22 cellular contexts compared by ENCODE assay signal in the genomic region with DNA sequence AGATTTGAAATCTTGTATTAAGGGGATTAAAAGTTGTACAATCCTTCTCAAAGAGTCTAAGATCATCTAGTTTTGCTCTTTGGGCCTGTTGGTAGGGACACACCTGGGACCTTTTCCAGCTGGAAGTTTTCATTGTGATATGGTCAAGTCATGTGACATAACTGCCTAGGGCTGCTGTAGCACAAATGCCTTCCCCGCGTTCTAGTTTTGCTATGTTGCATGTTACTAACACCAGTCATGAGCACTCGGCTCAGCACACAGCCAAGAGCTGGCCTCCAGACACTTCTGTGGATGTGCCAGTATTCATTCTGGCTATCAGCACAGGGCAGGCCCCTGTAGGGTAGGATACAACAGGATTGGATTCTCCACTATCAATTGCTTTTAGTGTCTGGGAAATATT. TPM values are rescaled to one million over a fixed set of nuclear protein-coding genes. Genes with fewer than 3 reads are reported as not detected.
A peak's percentile ranks its signal among the peaks of the same experiment; 100 is the strongest.
DNase-seq lines count a peak whose midpoint lies in the region; ATAC-seq, FAIRE-seq and TF ChIP-seq lines count a peak whose summit lies in the region.
"Had no signal": no experiment of that assay in that cellular context is flagged by ENCODE, and none has a peak within 500 bp of the region (broad histone marks: within the 10 kb centered on the region; RNA-seq: fewer than 3 reads in every experiment).

No MANE protein-coding gene starts in this region.

- H3K9me3 ChIP-seq in right atrium auricular region: peaks cover 0 to 2% of the 10 kb centered on the region in 2 donors
- H3K9me3 ChIP-seq in keratinocyte (ENCODE audit: control insufficient read depth, low read depth, low read length): no peaks in the 10 kb centered on the region
- H3K9me3 ChIP-seq: BLaER1 had no signal

- DNase-seq in Right ventricle myocardium superior (no peak), right atrium auricular region (ENCODE audit: low spot score) (no peak), left cardiac atrium (peak; percentile 23), keratinocyte (ENCODE audit: low read depth, low spot score) (no peak), activated T-cell treated with anti-CD3 and anti-CD28 coated beads for 4 hours (no peak), ureter (ENCODE audit: low spot score) (no peak), lower leg skin (ENCODE audit: low spot score in 2 of 2) (no peak), putamen (ENCODE audit: low spot score) (no peak)
- DNase-seq: 8988T; Calu3; CD8-positive, alpha-beta T cell; DMS79 treated with DMSO at 0.1 percent for 48 hours; GF-D8; GOT3; H7; HFFc6 had no signal

- no peaks in the 10 kb centered on the region for H3K9me1 ChIP-seq in keratinocyte (ENCODE audit: control insufficient read depth, extremely low read depth, insufficient read depth, low read length)

- H3K4me2 ChIP-seq in keratinocyte (ENCODE audit: control insufficient read depth, extremely low read depth, insufficient read depth, low read depth, low read length): no peak overlapping the region
- H3K4me2 ChIP-seq: BLaER1 had no signal

- peak; percentile 20 for FAIRE-seq in keratinocyte (lab: Jason Lieb, UNC)
- FAIRE-seq: HTR-8/SVneo had no signal

- TF ChIP-seq CTCF in right atrium auricular region (IDR thresholded peaks at IDR 0.05) (no peak), keratinocyte (optimal IDR thresholded peaks at IDR 0.05 in 1 of 3, IDR thresholded peaks at IDR 0.05 in 1 of 3, conservative IDR thresholded peaks at IDR 0.05 in 1 of 3; ENCODE audit: extremely low read depth in 1 of 3, insufficient read depth in 2 of 3, low read length in 3 of 3) (no peak), lower leg skin (IDR thresholded peaks at IDR 0.05) (no peak)

- no peak overlapping the region for H2AFZ ChIP-seq in keratinocyte (ENCODE audit: control insufficient read depth, low read length)

- peak; percentile 69 for ATAC-seq in Right ventricle myocardium superior (ENCODE audit: poor library complexity)
- peak; percentile 17 to 34 for ATAC-seq in left cardiac atrium
- ATAC-seq: CD8-positive, alpha-beta T cell; HCT116 had no signal

- no peak overlapping the region for H3K9ac ChIP-seq in keratinocyte (ENCODE audit: control insufficient read depth, extremely low read depth, insufficient read depth, low read length)
- H3K9ac ChIP-seq: BLaER1 had no signal

- intact Hi-C loops in Right ventricle myocardium superior (cut with DNase I) (no loop called here), left cardiac atrium (cut with DNase I) (no loop called here), lower leg skin (cut with DNase I; ENCODE audit: low total_unique reads) (no loop called here)

- H3K36me3 ChIP-seq in right atrium auricular region (no peaks in the 10 kb centered on the region), keratinocyte (ENCODE audit: control insufficient read depth in 2 of 2, extremely low read depth in 1 of 2, insufficient read depth in 2 of 2, low read length in 2 of 2) (no peaks in the 10 kb centered on the region)
- H3K36me3 ChIP-seq: BLaER1 had no signal

- no peak overlapping the region for H3K27ac ChIP-seq in right atrium auricular region
- H3K27ac ChIP-seq in keratinocyte (ENCODE audit: control insufficient read depth, insufficient read depth, low read length): no peak overlapping the region
- H3K27ac ChIP-seq: BLaER1 had no signal

- H3K4me1 ChIP-seq in right atrium auricular region: no peaks in the 10 kb centered on the region
- H3K4me1 ChIP-seq in keratinocyte (ENCODE audit: control insufficient read depth, extremely low read depth, insufficient read depth, low read length): no peaks in the 10 kb centered on the region
- H3K4me1 ChIP-seq: BLaER1 had no signal

- H3K27me3 ChIP-seq in right atrium auricular region (no peaks in the 10 kb centered on the region), keratinocyte (ENCODE audit: control insufficient read depth, extremely low read depth, insufficient read depth, low read length) (no peaks in the 10 kb centered on the region)
- H3K27me3 ChIP-seq: BLaER1 had no signal

- H3K79me2 ChIP-seq in keratinocyte (ENCODE audit: control insufficient read depth, insufficient read depth, low read length): no peaks in the 10 kb centered on the region

- H3K4me3 ChIP-seq in right atrium auricular region (no peak overlapping the region), keratinocyte (ENCODE audit: control insufficient read depth in 2 of 3, extremely low read depth in 1 of 3, insufficient read depth in 2 of 3, low read depth in 1 of 3, low read length in 3 of 3) (no peak overlapping the region), lower leg skin (ENCODE audit: low read depth, poor library complexity, severe bottlenecking) (no peak overlapping the region)
- H3K4me3 ChIP-seq: BLaER1 had no signal

- no peaks in the 10 kb centered on the region for H4K20me1 ChIP-seq in keratinocyte (ENCODE audit: control insufficient read depth, extremely low read depth, insufficient read depth, low read length)
- H4K20me1 ChIP-seq: BLaER1 had no signal

- 46 to 71% methylated on average over 3 of the region's 3 CpGs for WGBS in lower leg skin, 2 donors

- no peak for TF ChIP-seq POLR2A in lower leg skin (IDR thresholded peaks at IDR 0.05)

- dilution Hi-C loops in keratinocyte (cut with MboI; ENCODE audit: extremely low pct_ligation_motif_present, low sequenced_read_pairs): no loop called here

RNA-seq across cellular contexts. Expression of a gene that starts 14.6 kb away (rescaled TPM):
- total RNA-seq in Right ventricle myocardium superior: not detected
- not detected for total RNA-seq in right atrium auricular region
- not detected for total RNA-seq in left cardiac atrium
- 0.15 to 0.98 TPM (median 0.41 TPM) in 3 replicates for polyA plus RNA-seq in keratinocyte
- polyA plus RNA-seq in keratinocyte (2011; ENCODE audit: low read depth): 156 TPM
- 0.05 and 0.34 TPM in 2 replicates for polyA plus RNA-seq in keratinocyte (2011; cell fraction: cytosol; rRNA removed)
- 1.0 and 2.8 TPM in 2 replicates for polyA plus RNA-seq in keratinocyte (2011; cell fraction: nucleus; rRNA removed)
- 0.29 and 106 TPM in 2 replicates for polyA plus RNA-seq in keratinocyte (2012; ENCODE audit: low replicate concordance)
- 0.73 to 4.8 TPM (median 1.2 TPM) in 3 replicates for polyA minus RNA-seq in keratinocyte
- polyA minus RNA-seq in keratinocyte (2011; cell fraction: cytosol; rRNA and poly(A)+ RNA removed): 0.19 TPM
- polyA minus RNA-seq in keratinocyte (2011; cell fraction: nucleus; rRNA and poly(A)+ RNA removed): 3.7 and 6.6 TPM in 2 replicates
- not detected for total RNA-seq in ureter
- 1,000 to 10,000 TPM; 1,747 to 3,608 (median 2,024) TPM for total RNA-seq in lower leg skin
- total RNA-seq: A673; Calu3; CD8-positive, alpha-beta T cell; H7; HFFc6 had no signal
- polyA plus RNA-seq: AG04450, CD14-positive monocyte had no signal

RNA-seq across cellular contexts. Expression of a gene that starts 39.6 kb away (rescaled TPM):
- not detected for total RNA-seq in Right ventricle myocardium superior
- not detected for total RNA-seq in right atrium auricular region
- not detected for total RNA-seq in left cardiac atrium
- polyA plus RNA-seq in keratinocyte: 0.04 to 0.05 TPM (median 0.05 TPM) in 3 replicates
- 13.1 TPM for polyA plus RNA-seq in keratinocyte (2011; ENCODE audit: low read depth)
- polyA plus RNA-seq in keratinocyte (2011; cell fraction: cytosol; rRNA removed): 0.09 and 0.18 TPM in 2 replicates
- 0.95 and 1.2 TPM in 2 replicates for polyA plus RNA-seq in keratinocyte (2011; cell fraction: nucleus; rRNA removed)
- polyA plus RNA-seq in keratinocyte (2012; ENCODE audit: low replicate concordance): 0.13 and 4.6 TPM in 2 replicates
- not detected in 3 replicates for polyA minus RNA-seq in keratinocyte
- polyA minus RNA-seq in keratinocyte (2011; cell fraction: cytosol; rRNA and poly(A)+ RNA removed): not detected
- polyA minus RNA-seq in keratinocyte (2011; cell fraction: nucleus; rRNA and poly(A)+ RNA removed): 0.39 and 0.74 TPM in 2 replicates
- not detected for total RNA-seq in ureter
- 1 to 10 TPM; 5.3 to 7.9 (median 7.4) TPM for total RNA-seq in lower leg skin
- total RNA-seq: A673; Calu3; CD8-positive, alpha-beta T cell; H7; HFFc6 had no signal
- polyA plus RNA-seq: AG04450, CD14-positive monocyte had no signal

RNA-seq across cellular contexts. Expression of a gene that starts 49.4 kb away (rescaled TPM):
- total RNA-seq in Right ventricle myocardium superior: not detected
- not detected for total RNA-seq in right atrium auricular region
- total RNA-seq in left cardiac atrium: not detected
- polyA plus RNA-seq in keratinocyte: 8.7 to 8.8 TPM (median 8.8 TPM) in 3 replicates
- polyA plus RNA-seq in keratinocyte (2011; ENCODE audit: low read depth): 947 TPM
- polyA plus RNA-seq in keratinocyte (2011; cell fraction: cytosol; rRNA removed): 4.6 and 4.7 TPM in 2 replicates
- 49.3 and 61.5 TPM in 2 replicates for polyA plus RNA-seq in keratinocyte (2011; cell fraction: nucleus; rRNA removed)
- polyA plus RNA-seq in keratinocyte (2012; ENCODE audit: low replicate concordance): 8.5 and 340 TPM in 2 replicates
- 14.1 to 36.8 TPM (median 32.6 TPM) in 3 replicates for polyA minus RNA-seq in keratinocyte
- polyA minus RNA-seq in keratinocyte (2011; cell fraction: cytosol; rRNA and poly(A)+ RNA removed): 7.7 TPM
- polyA minus RNA-seq in keratinocyte (2011; cell fraction: nucleus; rRNA and poly(A)+ RNA removed): 72.9 and 80.9 TPM in 2 replicates
- total RNA-seq in ureter: not detected
- total RNA-seq in lower leg skin: 1,000 to 10,000 TPM; 4,019 to 5,303 (median 4,173) TPM
- total RNA-seq: A673; Calu3; CD8-positive, alpha-beta T cell; H7 had no signal
- polyA plus RNA-seq: AG04450, CD14-positive monocyte had no signal

Comparison
In these comparisons a context has a peak if more than half of its experiments do, and no peak if none do; other contexts are left out.
1. RNA of a gene that starts 14.6 kb away (total RNA-seq): 1,747 to 3,608 TPM in lower leg skin; not detected in Right ventricle myocardium superior (single experiment), not detected in right atrium auricular region, not detected in left cardiac atrium and not detected in ureter (single experiment); every median in the first group is over 1,000 times any median in the second.
2. RNA of a gene that starts 49.4 kb away (total RNA-seq): 4,019 to 5,303 TPM in lower leg skin; not detected in Right ventricle myocardium superior (single experiment), not detected in right atrium auricular region, not detected in left cardiac atrium and not detected in ureter (single experiment); every median in the first group is over 1,000 times any median in the second.